Comparison of ENCODE assay signal across 8 cellular contexts in the genomic region with DNA sequence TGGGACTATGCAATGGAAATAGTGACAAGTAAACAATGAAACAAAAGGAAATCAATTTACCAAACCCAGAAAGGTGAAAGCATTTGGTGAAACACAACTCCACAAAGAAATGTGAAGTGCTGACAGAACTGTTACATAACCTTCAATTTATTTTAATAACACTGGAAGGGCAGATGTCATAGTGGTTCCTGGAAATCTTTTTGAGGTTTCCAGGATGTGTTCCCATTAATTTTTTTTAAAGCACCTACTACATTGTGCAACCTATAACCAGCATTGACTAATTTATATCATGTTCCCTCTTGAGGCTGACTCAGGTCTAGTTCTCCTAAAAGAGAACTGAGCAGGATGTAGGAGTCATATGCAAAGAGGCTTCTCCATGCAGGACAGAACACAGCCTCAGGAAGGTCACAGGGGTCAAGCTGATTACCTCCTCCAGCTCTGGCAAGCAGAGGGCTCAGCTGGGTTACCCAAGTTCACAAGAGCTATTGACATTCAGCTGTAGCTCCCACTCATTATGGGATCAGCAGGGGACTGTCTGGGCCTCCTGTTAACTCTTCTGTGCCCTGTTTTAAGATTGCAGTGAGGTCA.
A peak's percentile ranks its signal among the peaks of the same experiment; 100 is the strongest.
DNase-seq lines count a peak whose midpoint lies in the region; ATAC-seq and TF ChIP-seq lines count a peak whose summit lies in the region.

No MANE protein-coding gene starts in this region.

- H3K27ac ChIP-seq in SK-N-SH (ENCODE audit: low read depth in 2 of 2, low read length in 1 of 2): no peak overlapping the region

- H3K36me3 ChIP-seq in kidney epithelial cell (ENCODE audit: control insufficient read depth, insufficient read depth, low read length) (no peaks in the 10 kb centered on the region), SK-N-SH (replicated peaks in 1 of 2; ENCODE audit: control insufficient read depth in 1 of 2, insufficient read depth in 2 of 2, low read length in 1 of 2) (no peaks in the 10 kb centered on the region)

- intact Hi-C loops in CD14-positive monocyte (cut with micrococcal nuclease): loop anchor here (5.0 to 10.0 kb wide), 4 partner anchors 155 to 677 kb away; partner anchors contain the start of genes NRIP1 (in 1 of the 2) and SAMSN1 (in 1 of the 2)

- H3K4me3 ChIP-seq in kidney epithelial cell (ENCODE audit: low read depth, low read length): no peak overlapping the region
- no peak overlapping the region for H3K4me3 ChIP-seq in SK-N-SH (ENCODE audit: low read depth in 2 of 2, low read length in 1 of 2)

- no peaks in the 10 kb centered on the region for H3K4me1 ChIP-seq in SK-N-SH (ENCODE audit: control insufficient read depth in 1 of 2, insufficient read depth in 2 of 2, low read depth in 1 of 2, low read length in 1 of 2)

- H3F3A ChIP-seq in SK-N-SH (replicated peaks; ENCODE audit: insufficient read depth): no peaks in the 10 kb centered on the region

- CTCF ChIA-PET in SK-N-SH (lab: Yijun Ruan, JAX): no interaction called here

- H3K9me2 ChIP-seq in SK-N-SH: no peaks in the 10 kb centered on the region

- TF ChIP-seq EP300 in SK-N-SH (IDR thresholded peaks at IDR 0.05; ENCODE audit: borderline replicate concordance in 1 of 2, low read depth in 1 of 2, low read length in 1 of 2): no peak

- DNase-seq in CD14-positive monocyte (ENCODE audit: low spot score) (peak; percentile 95), HPDE6-E6E7 (ENCODE audit: extremely low spot score) (peak; percentile 72), kidney epithelial cell (ENCODE audit: low read depth) (peak; percentile 72), SK-N-SH (no peak), cerebellar cortex (ENCODE audit: low spot score) (no peak), NCI-H526 (lab: John Stamatoyannopoulos, UW) (no peak)
- DNase-seq in activated CD4-positive, alpha-beta T cell treated with anti-CD3 and anti-CD28 coated beads, Interleukin-2, amount 50 U/mL, for 4 hours: no peak

- no peaks in the 10 kb centered on the region for H3K79me2 ChIP-seq in SK-N-SH (ENCODE audit: insufficient read depth)

- TF ChIP-seq CTCF in CD14-positive monocyte (IDR thresholded peaks at IDR 0.05) (no peak), kidney epithelial cell (IDR thresholded peaks at IDR 0.05; ENCODE audit: insufficient read depth, low read length, poor library complexity, severe bottlenecking) (no peak), SK-N-SH (IDR thresholded peaks at IDR 0.05) (no peak)

- H3K27me3 ChIP-seq in kidney epithelial cell (ENCODE audit: control insufficient read depth, insufficient read depth, low read length) (no peaks in the 10 kb centered on the region), SK-N-SH (ENCODE audit: insufficient read depth) (no peaks in the 10 kb centered on the region)

- POLR2A ChIA-PET in SK-N-SH (lab: Yijun Ruan, JAX): no interaction called here

- H3K27me3 Mint-ChIP-seq in CD14-positive monocyte (ENCODE audit: low read depth in 3 of 3): peaks cover 0 to 3% (median 0%) of the 10 kb centered on the region in 3 donors
- H3K27me3 Mint-ChIP-seq in activated T-helper 17 cell treated with anti-CD3 and anti-CD28 coated beads, Interleukin-2, amount 50 U/mL, for 72 hours: no peaks in the 10 kb centered on the region

- H3K9me3 Mint-ChIP-seq in CD14-positive monocyte: peaks cover 0 to 7% (median 0%) of the 10 kb centered on the region in 7 donors
- H3K9me3 Mint-ChIP-seq in activated T-helper 17 cell treated with anti-CD3 and anti-CD28 coated beads, Interleukin-2, amount 50 U/mL, for 72 hours: peaks cover 5% of the 10 kb centered on the region

- peak; percentile 73 for ATAC-seq in activated T-helper 17 cell treated with anti-CD3 and anti-CD28 coated beads, Interleukin-2, amount 50 U/mL, for 72 hours (replicated peaks)

- H3K27ac Mint-ChIP-seq in CD14-positive monocyte: peak overlapping the region; percentile 87 to 97 (median 93)
- H3K27ac Mint-ChIP-seq in activated T-helper 17 cell treated with anti-CD3 and anti-CD28 coated beads, Interleukin-2, amount 50 U/mL, for 72 hours: no peak overlapping the region

- peak overlapping the region; percentile 20 to 51 for H3K4me3 Mint-ChIP-seq in CD14-positive monocyte
- peak overlapping the region; percentile 8 for H3K4me3 Mint-ChIP-seq in activated T-helper 17 cell treated with anti-CD3 and anti-CD28 coated beads, Interleukin-2, amount 50 U/mL, for 72 hours

- peaks cover 2 to 5% of the 10 kb centered on the region in 2 donors for H3K36me3 Mint-ChIP-seq in CD14-positive monocyte
- no peaks in the 10 kb centered on the region for H3K36me3 Mint-ChIP-seq in activated T-helper 17 cell treated with anti-CD3 and anti-CD28 coated beads, Interleukin-2, amount 50 U/mL, for 72 hours (ENCODE audit: low read depth)

- no peak overlapping the region for H2AFZ ChIP-seq in SK-N-SH (ENCODE audit: low read depth)

- no peak for TF ChIP-seq RAD21 in SK-N-SH (IDR thresholded peaks at IDR 0.05; ENCODE audit: low read length)

- no peaks in the 10 kb centered on the region for H3K9me3 ChIP-seq in SK-N-SH

- H3K4me2 ChIP-seq in SK-N-SH: no peak overlapping the region

- no peak overlapping the region for H3K9ac ChIP-seq in SK-N-SH

- peaks cover 53% of the 10 kb centered on the region for H3K4me1 Mint-ChIP-seq in CD14-positive monocyte
- H3K4me1 Mint-ChIP-seq in activated T-helper 17 cell treated with anti-CD3 and anti-CD28 coated beads, Interleukin-2, amount 50 U/mL, for 72 hours: no peaks in the 10 kb centered on the region

- H4K20me1 ChIP-seq in SK-N-SH (ENCODE audit: insufficient read depth): no peaks in the 10 kb centered on the region

TF ChIP-seq in SK-N-SH, 30 proteins besides CTCF, POLR2A, EP300 and RAD21 (continues in another document):
- TF ChIP-seq RFX5 (IDR thresholded peaks at IDR 0.05; ENCODE audit: low read length): no peak
- TF ChIP-seq, protein P1, sequence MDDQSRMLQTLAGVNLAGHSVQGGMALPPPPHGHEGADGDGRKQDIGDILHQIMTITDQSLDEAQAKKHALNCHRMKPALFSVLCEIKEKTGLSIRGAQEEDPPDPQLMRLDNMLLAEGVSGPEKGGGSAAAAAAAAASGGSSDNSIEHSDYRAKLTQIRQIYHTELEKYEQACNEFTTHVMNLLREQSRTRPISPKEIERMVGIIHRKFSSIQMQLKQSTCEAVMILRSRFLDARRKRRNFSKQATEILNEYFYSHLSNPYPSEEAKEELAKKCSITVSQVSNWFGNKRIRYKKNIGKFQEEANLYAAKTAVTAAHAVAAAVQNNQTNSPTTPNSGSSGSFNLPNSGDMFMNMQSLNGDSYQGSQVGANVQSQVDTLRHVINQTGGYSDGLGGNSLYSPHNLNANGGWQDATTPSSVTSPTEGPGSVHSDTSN (IDR thresholded peaks at IDR 0.05): no peak
- no peak for TF ChIP-seq FOXJ3 (CRISPR knock-in tag; IDR thresholded peaks at IDR 0.05)
- no peak for TF ChIP-seq YY1 (IDR thresholded peaks at IDR 0.05; ENCODE audit: low read depth)
- TF ChIP-seq EZH2phosphoT487 (IDR thresholded peaks at IDR 0.05; ENCODE audit: borderline replicate concordance, low read depth): no peak
- TF ChIP-seq REST (IDR thresholded peaks at IDR 0.05; ENCODE audit: low read depth, low read length): no peak
- no peak for TF ChIP-seq NFIC (IDR thresholded peaks at IDR 0.05; ENCODE audit: borderline replicate concordance)
- no peak for TF ChIP-seq JUND (IDR thresholded peaks at IDR 0.05)
- TF ChIP-seq SMC3 (IDR thresholded peaks at IDR 0.05; ENCODE audit: low read depth, low read length): no peak
- TF ChIP-seq GABPA (IDR thresholded peaks at IDR 0.05; ENCODE audit: low read depth): no peak
- no peak for TF ChIP-seq USF1 (IDR thresholded peaks at IDR 0.05; ENCODE audit: borderline replicate concordance, low read depth)
- TF ChIP-seq GATA2 (CRISPR knock-in tag; IDR thresholded peaks at IDR 0.05): no peak
- no peak for TF ChIP-seq MXI1 (IDR thresholded peaks at IDR 0.05; ENCODE audit: low read depth, low read length)
- no peak for TF ChIP-seq FOSL2 (IDR thresholded peaks at IDR 0.05; ENCODE audit: borderline replicate concordance, low read depth)
- no peak for TF ChIP-seq MAX (IDR thresholded peaks at IDR 0.05; ENCODE audit: low read depth)

Comparison
In these comparisons a context has a peak if more than half of its experiments do, and no peak if none do; other contexts are left out.
1. DNase-seq: peak in CD14-positive monocyte (single experiment), HPDE6-E6E7 (single experiment) and kidney epithelial cell (single experiment); none in SK-N-SH (single experiment), activated CD4-positive, alpha-beta T cell treated with anti-CD3 and anti-CD28 coated beads, Interleukin-2, amount 50 U/mL, for 4 hours (0 of 2), cerebellar cortex (single experiment) and NCI-H526 (0 of 2).